ENCODE assay signal across 19 cellular contexts in genomic region chr12:11888029-11888428, GRCh38.
DNase-seq lines count a peak whose midpoint lies in the region; ATAC-seq and TF ChIP-seq lines count a peak whose summit lies in the region.
"Had no signal": no experiment of that assay in that cellular context is flagged by ENCODE, and none has a peak within 500 bp of the region (broad histone marks: within the 10 kb centered on the region; RNA-seq: fewer than 3 reads in every experiment).

No MANE protein-coding gene starts in this region.

- no peak overlapping the region for H3K9ac ChIP-seq in DND-41 (ENCODE audit: low read depth, low read length)
- no peak overlapping the region for H3K9ac ChIP-seq in trophoblast cell (ENCODE audit: low read length)
- H3K9ac ChIP-seq: SK-N-SH had no signal

- H3K27me3 ChIP-seq in DND-41 (ENCODE audit: insufficient read depth, low read length, poor library complexity) (no peaks in the 10 kb centered on the region), trophoblast cell (ENCODE audit: insufficient read depth, low read length) (no peaks in the 10 kb centered on the region), thyroid gland (no peaks in the 10 kb centered on the region)

- H4K20me1 ChIP-seq in DND-41 (ENCODE audit: insufficient read depth, low read length), result no peaks in the 10 kb centered on the region

- DNase-seq in activated CD4-positive, alpha-beta T cell treated with anti-CD3 and anti-CD28 coated beads, Interleukin-2, amount 10 ng/mL, durations not matched to agents 24 days and 14 days, result no peak
- no peak for DNase-seq in activated CD4-positive, alpha-beta T cell treated with anti-CD3 and anti-CD28 coated beads for 48 hours
- DNase-seq in DND-41 (no peak), chondrocyte (ENCODE audit: low spot score) (no peak), trophoblast cell (no peak), HK-2 (ENCODE audit: unreplicated experiment) (no peak), thyroid gland (no peak)
- DNase-seq: 8988T, GDM1, NCI-H1092, NCI-H1436, NCI-H187 treated with DMSO at 0.1 percent for 48 hours, NCI-H2107, NCI-H748 treated with DMSO at 0.1 percent for 48 hours, SIG-M5, SK-N-SH had no signal

- no peak overlapping the region for H3K4ac ChIP-seq in trophoblast cell (ENCODE audit: low read depth, low read length)

- TF ChIP-seq POLR2A in thyroid gland (IDR thresholded peaks at IDR 0.05), result no peak

- no peak overlapping the region for H4K91ac ChIP-seq in trophoblast cell (ENCODE audit: low read depth, low read length)

- H3K4me3 ChIP-seq in DND-41 (ENCODE audit: low read depth in 1 of 2, low read length in 2 of 2), result no peak overlapping the region
- H3K4me3 ChIP-seq in trophoblast cell (ENCODE audit: low read depth, low read length), result no peak overlapping the region
- no peak overlapping the region for H3K4me3 ChIP-seq in thyroid gland (replicated peaks in 1 of 3)
- H3K4me3 ChIP-seq: K562 had no signal

- peak overlapping the region; percentile 68 for H3K27ac Mint-ChIP-seq in activated CD4-positive, alpha-beta T cell treated with anti-CD3 and anti-CD28 coated beads, Interleukin-2, amount 10 ng/mL, durations not matched to agents 24 days and 14 days
- peak overlapping the region; percentile 19 for H3K27ac Mint-ChIP-seq in chondrocyte (ENCODE audit: unreplicated experiment)

- H2BK12ac ChIP-seq in trophoblast cell (ENCODE audit: low read length), result peak overlapping the region; percentile 2

- intact Hi-C loops in activated CD4-positive, alpha-beta T cell treated with anti-CD3 and anti-CD28 coated beads, Interleukin-2, amount 10 ng/mL, durations not matched to agents 24 days and 14 days (cut with micrococcal nuclease), result loop anchor here (5.0 kb wide), 1 partner anchor 46 kb away; no protein-coding TSS in a partner anchor
- intact Hi-C loops in thyroid gland (cut with DNase I), result no loop called here

- H3K23ac ChIP-seq in trophoblast cell (ENCODE audit: low read length), result no peak overlapping the region

- no peaks in the 10 kb centered on the region for H3K9me3 ChIP-seq in DND-41 (ENCODE audit: insufficient read depth, low read length, severe bottlenecking)
- H3K9me3 ChIP-seq in trophoblast cell (ENCODE audit: insufficient read depth, low read depth, low read length), result no peaks in the 10 kb centered on the region
- no peaks in the 10 kb centered on the region for H3K9me3 ChIP-seq in thyroid gland
- H3K9me3 ChIP-seq: SK-N-SH had no signal

- H3K9me3 Mint-ChIP-seq in activated CD4-positive, alpha-beta T cell treated with anti-CD3 and anti-CD28 coated beads, Interleukin-2, amount 10 ng/mL, durations not matched to agents 24 days and 14 days, result peaks cover 23% of the 10 kb centered on the region
- no peaks in the 10 kb centered on the region for H3K9me3 Mint-ChIP-seq in chondrocyte (ENCODE audit: low read depth)

- no peak overlapping the region for H4K8ac ChIP-seq in trophoblast cell (ENCODE audit: low read depth, low read length)

- no peak overlapping the region for H2BK5ac ChIP-seq in trophoblast cell (ENCODE audit: low read depth, low read length, poor library complexity)

- H3K4me3 Mint-ChIP-seq in activated CD4-positive, alpha-beta T cell treated with anti-CD3 and anti-CD28 coated beads, Interleukin-2, amount 10 ng/mL, durations not matched to agents 24 days and 14 days, result no peak overlapping the region
- no peak overlapping the region for H3K4me3 Mint-ChIP-seq in chondrocyte (ENCODE audit: unreplicated experiment)

- H3K4me1 ChIP-seq in DND-41 (ENCODE audit: insufficient read depth, low read length), result peaks cover 24% of the 10 kb centered on the region
- H3K4me1 ChIP-seq in trophoblast cell (ENCODE audit: control insufficient read depth in 1 of 2, insufficient read depth in 2 of 2, low read length in 2 of 2), result peaks cover 16 to 21% of the 10 kb centered on the region in 2 experiments
- peaks cover 14 to 31% of the 10 kb centered on the region in 2 donors for H3K4me1 ChIP-seq in thyroid gland

- 0 out of 2 replicates have a peak, but pooled peaks cover 4% of the 10 kb centered on the region for H3K79me2 ChIP-seq in DND-41 (ENCODE audit: insufficient read depth, low read length)
- peaks cover 1% of the 10 kb centered on the region for H3K79me2 ChIP-seq in trophoblast cell (ENCODE audit: control insufficient read depth, insufficient read depth, low read length, poor library complexity)

- H3K79me1 ChIP-seq in trophoblast cell (ENCODE audit: low read length), result peaks cover 22% of the 10 kb centered on the region

- H3K4me2 ChIP-seq in DND-41 (ENCODE audit: insufficient read depth, low read length) (no peak overlapping the region), trophoblast cell (ENCODE audit: low read length) (no peak overlapping the region)
- H3K4me2 ChIP-seq: SK-N-SH had no signal

- peaks cover 94% of the 10 kb centered on the region for H3K36me3 Mint-ChIP-seq in activated CD4-positive, alpha-beta T cell treated with anti-CD3 and anti-CD28 coated beads, Interleukin-2, amount 10 ng/mL, durations not matched to agents 24 days and 14 days (ENCODE audit: low read depth)
- peaks cover 41% of the 10 kb centered on the region for H3K36me3 Mint-ChIP-seq in chondrocyte (ENCODE audit: low read depth)

- no peak overlapping the region for H3K18ac ChIP-seq in trophoblast cell (ENCODE audit: low read length)

- WGBS in trophoblast cell (ENCODE audit: extremely low coverage, insufficient coverage, insufficient read length), result no CpG with 5 or more reads among the region's 3 CpGs
- 91 to 99% methylated on average over 3 of the region's 3 CpGs for WGBS in thyroid gland, 2 donors

- H3K36me3 ChIP-seq in DND-41 (ENCODE audit: insufficient read depth, low read length) (peaks cover 92% of the 10 kb centered on the region), trophoblast cell (ENCODE audit: control insufficient read depth in 1 of 2, insufficient read depth in 2 of 2, low read length in 2 of 2) (peaks cover 10 to 12% of the 10 kb centered on the region in 2 experiments), thyroid gland (peaks cover 2 to 5% of the 10 kb centered on the region in 2 donors)

- TF ChIP-seq CTCF in DND-41 (IDR thresholded peaks at IDR 0.05; ENCODE audit: borderline replicate concordance, extremely low read depth, low read length, poor library complexity, severe bottlenecking), result no peak
- TF ChIP-seq CTCF in chondrocyte (IDR thresholded peaks at IDR 0.05), result no peak
- no peak for TF ChIP-seq CTCF in thyroid gland (IDR thresholded peaks at IDR 0.05)

- H2BK120ac ChIP-seq in trophoblast cell (ENCODE audit: insufficient read depth, low read length, poor library complexity), result no peak overlapping the region

- no peak overlapping the region for H2AK5ac ChIP-seq in trophoblast cell (ENCODE audit: low read length)

- peak overlapping the region; percentile 16; the same call in 1 of the 2 replicates for H3K27ac ChIP-seq in DND-41 (ENCODE audit: low read length)
- H3K27ac ChIP-seq in trophoblast cell (ENCODE audit: low read depth, low read length), result no peak overlapping the region
- H3K27ac ChIP-seq in thyroid gland, result no peak overlapping the region
- H3K27ac ChIP-seq: C4-2B had no signal

- H3K4me1 Mint-ChIP-seq in activated CD4-positive, alpha-beta T cell treated with anti-CD3 and anti-CD28 coated beads, Interleukin-2, amount 10 ng/mL, durations not matched to agents 24 days and 14 days, result peaks cover 45% of the 10 kb centered on the region
- peaks cover 49% of the 10 kb centered on the region for H3K4me1 Mint-ChIP-seq in chondrocyte (ENCODE audit: low read depth)

- no peak overlapping the region for H4K12ac ChIP-seq in trophoblast cell (ENCODE audit: low read depth, low read length)

- H3K27me3 Mint-ChIP-seq in activated CD4-positive, alpha-beta T cell treated with anti-CD3 and anti-CD28 coated beads, Interleukin-2, amount 10 ng/mL, durations not matched to agents 24 days and 14 days, result no peaks in the 10 kb centered on the region
- H3K27me3 Mint-ChIP-seq in chondrocyte (ENCODE audit: low read depth), result no peaks in the 10 kb centered on the region

- no peak overlapping the region for H3K14ac ChIP-seq in trophoblast cell (ENCODE audit: low read length)

- ATAC-seq in DND-41 (ENCODE audit: insufficient read depth, low read depth), result no peak
- ATAC-seq in HG03378 (IDR thresholded peaks at IDR 0.05; ENCODE audit: unreplicated experiment), result no peak
- ATAC-seq: K562 had no signal

- H2AFZ ChIP-seq in DND-41 (ENCODE audit: low read depth, low read length) (no peak overlapping the region), trophoblast cell (ENCODE audit: insufficient read depth, low read length, poor library complexity) (no peak overlapping the region)
